In genomic region chrX:17361620-17362019, GRCh38 we compare ENCODE assay signal across 1 cellular context.
TF ChIP-seq lines count a peak whose summit lies in the region.

No MANE protein-coding gene starts in this region.

TF ChIP-seq in IMR-90, 13 proteins besides CTCF, POLR2A, EP300 and RAD21 (continued from another document):
- TF ChIP-seq USF2 (IDR thresholded peaks at IDR 0.05; ENCODE audit: low read depth, low read length) (no peak), MAFK (IDR thresholded peaks at IDR 0.05; ENCODE audit: low read depth, low read length) (no peak), MAZ (IDR thresholded peaks at IDR 0.05; ENCODE audit: borderline replicate concordance, low read depth, low read length) (no peak)
